ENCODE assay signal across 3 cellular contexts in genomic region chr2:165432234-165432966, GRCh38.
TF ChIP-seq lines count a peak whose summit lies in the region.

No MANE protein-coding gene starts in this region.

TF ChIP-seq in SK-N-SH, 30 proteins besides CTCF, POLR2A, EP300 and RAD21 (continued from another document):
- no peak for TF ChIP-seq IRF3 (IDR thresholded peaks at IDR 0.05; ENCODE audit: low read depth, low read length)
- no peak for TF ChIP-seq PBX3 (IDR thresholded peaks at IDR 0.05)
- no peak for TF ChIP-seq JUND (IDR thresholded peaks at IDR 0.05)
- no peak for TF ChIP-seq POLR2AphosphoS5 (IDR thresholded peaks at IDR 0.05; ENCODE audit: low read depth, low read length)
- TF ChIP-seq TCF12 (IDR thresholded peaks at IDR 0.05), result 0 out of 2 replicates have a peak, but pooled peaks have one; percentile 21
- no peak for TF ChIP-seq REST (IDR thresholded peaks at IDR 0.05; ENCODE audit: low read depth, low read length)
- TF ChIP-seq RCOR1 (IDR thresholded peaks at IDR 0.05; ENCODE audit: low read length), result peak; percentile 38
- no peak for TF ChIP-seq MAX (IDR thresholded peaks at IDR 0.05; ENCODE audit: low read depth)
- TF ChIP-seq SMC3 (IDR thresholded peaks at IDR 0.05; ENCODE audit: low read depth, low read length), result no peak
- TF ChIP-seq GABPA (IDR thresholded peaks at IDR 0.05; ENCODE audit: low read depth), result no peak
- peak; percentile 61 for TF ChIP-seq GATA2 (CRISPR knock-in tag; IDR thresholded peaks at IDR 0.05)
- TF ChIP-seq RXRA (IDR thresholded peaks at IDR 0.05; ENCODE audit: borderline replicate concordance, low read depth), result no peak
TF ChIP-seq in SK-N-SH: peak in this region for 4.

TF ChIP-seq in SK-N-SH treated with all-trans-retinoic acid at 6 μM for 48 hours, 23 proteins besides CTCF, POLR2A, EP300 and RAD21:
- TF ChIP-seq CSRNP3 (CRISPR knock-in tag; IDR thresholded peaks at IDR 0.05) (no peak), SNAI2 (CRISPR knock-in tag; IDR thresholded peaks at IDR 0.05) (no peak), OSR1 (CRISPR knock-in tag; IDR thresholded peaks at IDR 0.05) (no peak), POU6F1 (CRISPR knock-in tag; IDR thresholded peaks at IDR 0.05; ENCODE audit: borderline replicate concordance, low read depth) (no peak), ZFP30 (CRISPR knock-in tag; IDR thresholded peaks at IDR 0.05) (no peak), CSDC2 (CRISPR knock-in tag; IDR thresholded peaks at IDR 0.05) (no peak)

TF ChIP-seq in WTC11, 78 proteins besides CTCF, POLR2A, EP300 and RAD21 (continued from another document):
- TF ChIP-seq E2F4 (CRISPR knock-in tag; IDR thresholded peaks at IDR 0.05; ENCODE audit: borderline replicate concordance, low read depth) (no peak), SOX15 (CRISPR knock-in tag; IDR thresholded peaks at IDR 0.05) (no peak), ZMAT4 (CRISPR knock-in tag; IDR thresholded peaks at IDR 0.05) (no peak), ZNF532 (CRISPR knock-in tag; IDR thresholded peaks at IDR 0.05; ENCODE audit: borderline replicate concordance) (no peak), IRF2 (CRISPR knock-in tag; IDR thresholded peaks at IDR 0.05; ENCODE audit: borderline replicate concordance, low read depth) (no peak), USF2 (CRISPR knock-in tag; IDR thresholded peaks at IDR 0.05) (no peak), ERG (CRISPR knock-in tag; IDR thresholded peaks at IDR 0.05) (no peak), ATF3 (CRISPR knock-in tag; conservative IDR thresholded peaks at IDR 0.05) (no peak), ZNF281 (CRISPR knock-in tag; IDR thresholded peaks at IDR 0.05) (no peak), ZNF416 (CRISPR knock-in tag; IDR thresholded peaks at IDR 0.05) (no peak), ATF1 (CRISPR knock-in tag; IDR thresholded peaks at IDR 0.05) (no peak), E2F1 (CRISPR knock-in tag; IDR thresholded peaks at IDR 0.05) (no peak), CDX4 (CRISPR knock-in tag; IDR thresholded peaks at IDR 0.05; ENCODE audit: borderline replicate concordance) (no peak), ZNF671 (CRISPR knock-in tag; IDR thresholded peaks at IDR 0.05) (no peak), ZNF232 (CRISPR knock-in tag; IDR thresholded peaks at IDR 0.05) (no peak), ARID4B (CRISPR knock-in tag; IDR thresholded peaks at IDR 0.05; ENCODE audit: borderline replicate concordance) (no peak), MYBL2 (CRISPR knock-in tag; IDR thresholded peaks at IDR 0.05) (no peak), PRDM15 (CRISPR knock-in tag; IDR thresholded peaks at IDR 0.05) (no peak)
TF ChIP-seq in WTC11: peak in this region for 0.
